ENCODE assay signal across 24 cellular contexts in the genomic region with DNA sequence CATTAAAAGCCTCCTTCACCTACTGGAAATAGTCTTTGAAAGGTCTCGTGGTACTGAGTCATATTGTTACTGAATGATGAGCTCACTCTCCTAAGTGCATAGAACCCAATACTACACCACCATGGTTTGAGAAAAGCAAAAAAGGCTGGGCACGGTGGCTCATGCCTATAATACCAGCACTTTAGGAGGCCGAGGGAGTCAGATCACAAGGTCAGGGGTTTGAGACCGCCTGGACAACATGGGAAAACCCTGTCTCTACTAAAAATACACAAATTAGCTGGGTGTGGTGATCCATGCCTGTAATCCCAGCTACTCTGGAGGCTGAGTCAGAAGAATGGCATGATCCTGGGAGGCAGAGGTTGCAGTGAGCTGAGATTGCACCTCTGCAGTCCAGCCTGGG. TPM values are rescaled to one million over a fixed set of nuclear protein-coding genes. Genes with fewer than 3 reads are reported as not detected.
A peak's percentile ranks its signal among the peaks of the same experiment; 100 is the strongest.
DNase-seq lines count a peak whose midpoint lies in the region; ATAC-seq and TF ChIP-seq lines count a peak whose summit lies in the region.
"Had no signal": no experiment of that assay in that cellular context is flagged by ENCODE, and none has a peak within 500 bp of the region (broad histone marks: within the 10 kb centered on the region; RNA-seq: fewer than 3 reads in every experiment).

No MANE protein-coding gene starts in this region.

- H3K4me1 Mint-ChIP-seq in activated CD8-positive, alpha-beta memory T cell treated with anti-CD3 and anti-CD28 coated beads, Interleukin-2, amount 10 ng/mL, durations not matched to agents 7 days and 5 days: no peaks in the 10 kb centered on the region
- H3K4me1 Mint-ChIP-seq in progenitor cell of endocrine pancreas (ENCODE audit: low read depth): no peaks in the 10 kb centered on the region
- no peaks in the 10 kb centered on the region for H3K4me1 Mint-ChIP-seq in activated CD8-positive, alpha-beta T cell treated with anti-CD3 and anti-CD28 coated beads, Interleukin-2, amount 10 ng/mL, durations not matched to agents 7 days and 5 days (ENCODE audit: low read depth)
- H3K4me1 Mint-ChIP-seq: activated CD4-positive, alpha-beta T cell treated with anti-CD3 and anti-CD28 coated beads, Interleukin-2, amount 10 ng/mL, durations not matched to agents 24 days and 14 days; CD14-positive monocyte; naive thymus-derived CD4-positive, alpha-beta T cell had no signal

- H3K4me3 Mint-ChIP-seq in activated CD8-positive, alpha-beta memory T cell treated with anti-CD3 and anti-CD28 coated beads, Interleukin-2, amount 10 ng/mL, durations not matched to agents 7 days and 5 days: no peak overlapping the region
- H3K4me3 Mint-ChIP-seq in progenitor cell of endocrine pancreas (ENCODE audit: low read depth): no peak overlapping the region
- no peak overlapping the region for H3K4me3 Mint-ChIP-seq in activated CD8-positive, alpha-beta T cell treated with anti-CD3 and anti-CD28 coated beads, Interleukin-2, amount 10 ng/mL, durations not matched to agents 7 days and 5 days
- H3K4me3 Mint-ChIP-seq: activated CD4-positive, alpha-beta T cell treated with anti-CD3 and anti-CD28 coated beads, Interleukin-2, amount 10 ng/mL, durations not matched to agents 24 days and 14 days; activated naive CD8-positive, alpha-beta T cell; CD14-positive monocyte; dendritic cell treated with granulocyte-macrophage colony-stimulating factor and Interleukin-4, amounts not matched to agents 40 ng/mL and 50 ng/mL, for 4 days; naive thymus-derived CD4-positive, alpha-beta T cell had no signal

- ATAC-seq in activated CD8-positive, alpha-beta memory T cell treated with anti-CD3 and anti-CD28 coated beads, Interleukin-2, amount 10 ng/mL, durations not matched to agents 7 days and 5 days: no peak
- ATAC-seq in activated CD8-positive, alpha-beta T cell treated with anti-CD3 and anti-CD28 coated beads, Interleukin-2, amount 10 ng/mL, durations not matched to agents 7 days and 5 days: no peak
- ATAC-seq: HepG2; naive thymus-derived CD4-positive, alpha-beta T cell had no signal

- dilution Hi-C loops in mammary epithelial cell (cut with HindIII; ENCODE audit: low sequenced_read_pairs): no loop called here

- H3K4me3 ChIP-seq in mammary epithelial cell (replicated peaks in 1 of 3; ENCODE audit: insufficient read depth in 1 of 3, low read depth in 2 of 3, low read length in 3 of 3) (no peak overlapping the region), retinal pigment epithelial cell (ENCODE audit: low read length) (no peak overlapping the region)
- H3K4me3 ChIP-seq: lung had no signal

- DNase-seq in EL (peak; percentile 3), LoVo (ENCODE audit: low spot score) (peak; percentile 12), mammary epithelial cell (peak; percentile 5), retinal pigment epithelial cell (ENCODE audit: low read depth) (peak; percentile 6), progenitor cell of endocrine pancreas (ENCODE audit: low spot score, unreplicated experiment) (no peak)
- no peak for DNase-seq in activated CD8-positive, alpha-beta memory T cell treated with anti-CD3 and anti-CD28 coated beads, Interleukin-2, amount 10 ng/mL, durations not matched to agents 7 days and 5 days
- no peak for DNase-seq in activated CD8-positive, alpha-beta T cell treated with anti-CD3 and anti-CD28 coated beads, Interleukin-2, amount 10 ng/mL, durations not matched to agents 7 days and 5 days
- DNase-seq: activated CD4-positive, alpha-beta T cell treated with anti-CD3 and anti-CD28 coated beads, Interleukin-2, amount 10 ng/mL, durations not matched to agents 24 days and 14 days; brain microvascular endothelial cell; erythroblast; glutamatergic neuron; naive thymus-derived CD4-positive, alpha-beta T cell; NCI-H2029 treated with DMSO at 0.1 percent for 48 hours; NCI-H524; small intestine; stimulated activated CD4-positive, alpha-beta T cell treated with anti-CD3 and anti-CD28 coated beads, Interleukin-4, amount 100 ng/mL, for 4 hours; stimulated activated CD8-positive, alpha-beta memory T cell treated with anti-CD3 and anti-CD28 coated beads, Interleukin-4, amount 100 ng/mL, for 48 hours had no signal

- no peaks in the 10 kb centered on the region for H3K79me2 ChIP-seq in mammary epithelial cell (ENCODE audit: insufficient read depth, low read length)

- in situ Hi-C loops in mammary epithelial cell (cut with MboI; ENCODE audit: low sequenced_read_pairs in 2 of 2): no loop called here

- H3K27ac Mint-ChIP-seq in activated CD8-positive, alpha-beta memory T cell treated with anti-CD3 and anti-CD28 coated beads, Interleukin-2, amount 10 ng/mL, durations not matched to agents 7 days and 5 days: no peak overlapping the region
- no peak overlapping the region for H3K27ac Mint-ChIP-seq in progenitor cell of endocrine pancreas
- H3K27ac Mint-ChIP-seq in activated CD8-positive, alpha-beta T cell treated with anti-CD3 and anti-CD28 coated beads, Interleukin-2, amount 10 ng/mL, durations not matched to agents 7 days and 5 days: no peak overlapping the region
- H3K27ac Mint-ChIP-seq: activated CD4-positive, alpha-beta T cell treated with anti-CD3 and anti-CD28 coated beads, Interleukin-2, amount 10 ng/mL, durations not matched to agents 24 days and 14 days; activated naive CD8-positive, alpha-beta T cell; CD14-positive monocyte; dendritic cell treated with granulocyte-macrophage colony-stimulating factor and Interleukin-4, amounts not matched to agents 40 ng/mL and 50 ng/mL, for 4 days; naive thymus-derived CD4-positive, alpha-beta T cell had no signal

- H3K27ac ChIP-seq in mammary epithelial cell (ENCODE audit: insufficient read depth, low read depth, low read length): no peak overlapping the region
- H3K27ac ChIP-seq: brain microvascular endothelial cell had no signal

- H4K20me1 ChIP-seq in mammary epithelial cell (ENCODE audit: insufficient read depth, low read length): no peaks in the 10 kb centered on the region

- H3K4me1 ChIP-seq in mammary epithelial cell (ENCODE audit: insufficient read depth, low read length): no peaks in the 10 kb centered on the region

- no peaks in the 10 kb centered on the region for H3K27me3 Mint-ChIP-seq in activated CD8-positive, alpha-beta memory T cell treated with anti-CD3 and anti-CD28 coated beads, Interleukin-2, amount 10 ng/mL, durations not matched to agents 7 days and 5 days
- no peaks in the 10 kb centered on the region for H3K27me3 Mint-ChIP-seq in progenitor cell of endocrine pancreas
- peaks cover 3% of the 10 kb centered on the region for H3K27me3 Mint-ChIP-seq in activated CD8-positive, alpha-beta T cell treated with anti-CD3 and anti-CD28 coated beads, Interleukin-2, amount 10 ng/mL, durations not matched to agents 7 days and 5 days (ENCODE audit: low read depth)
- H3K27me3 Mint-ChIP-seq: activated CD4-positive, alpha-beta T cell treated with anti-CD3 and anti-CD28 coated beads, Interleukin-2, amount 10 ng/mL, durations not matched to agents 24 days and 14 days; dendritic cell treated with granulocyte-macrophage colony-stimulating factor and Interleukin-4, amounts not matched to agents 40 ng/mL and 50 ng/mL, for 4 days had no signal

- H2AFZ ChIP-seq in mammary epithelial cell (ENCODE audit: low read depth, low read length): no peak overlapping the region

- intact Hi-C loops in mammary epithelial cell (cut with micrococcal nuclease): no loop called here

- peaks cover 8% of the 10 kb centered on the region for H3K9me3 ChIP-seq in mammary epithelial cell (replicated peaks; ENCODE audit: insufficient read depth, low read length)

- H3K4me2 ChIP-seq in mammary epithelial cell (ENCODE audit: insufficient read depth, low read depth, low read length): no peak overlapping the region

- CTCF ChIA-PET in mammary epithelial cell (lab: Charles Lee; ENCODE audit: low non-redundant PET): no interaction called here
- CTCF ChIA-PET in activated CD8-positive, alpha-beta memory T cell treated with anti-CD3 and anti-CD28 coated beads, Interleukin-2, amount 10 ng/mL, durations not matched to agents 7 days and 5 days (lab: Charles Lee): no interaction called here
- CTCF ChIA-PET in activated CD8-positive, alpha-beta T cell treated with anti-CD3 and anti-CD28 coated beads, Interleukin-2, amount 10 ng/mL, durations not matched to agents 7 days and 5 days (lab: Charles Lee): no interaction called here

- POLR2A ChIA-PET in activated CD8-positive, alpha-beta T cell treated with anti-CD3 and anti-CD28 coated beads, Interleukin-2, amount 10 ng/mL, durations not matched to agents 7 days and 5 days (lab: Charles Lee): no interaction called here

- BruUV-seq in mammary epithelial cell (replicated peaks; lab: Mats Ljungman, UMichigan): no TSS peak

- no peak overlapping the region for H3K9ac ChIP-seq in mammary epithelial cell (ENCODE audit: insufficient read depth, low read length)

- no peaks in the 10 kb centered on the region for H3K36me3 Mint-ChIP-seq in activated CD8-positive, alpha-beta memory T cell treated with anti-CD3 and anti-CD28 coated beads, Interleukin-2, amount 10 ng/mL, durations not matched to agents 7 days and 5 days
- no peaks in the 10 kb centered on the region for H3K36me3 Mint-ChIP-seq in progenitor cell of endocrine pancreas (ENCODE audit: insufficient read depth)
- no peaks in the 10 kb centered on the region for H3K36me3 Mint-ChIP-seq in activated CD8-positive, alpha-beta T cell treated with anti-CD3 and anti-CD28 coated beads, Interleukin-2, amount 10 ng/mL, durations not matched to agents 7 days and 5 days (ENCODE audit: low read depth)
- H3K36me3 Mint-ChIP-seq: activated naive CD8-positive, alpha-beta T cell; CD14-positive monocyte; naive thymus-derived CD4-positive, alpha-beta T cell had no signal

- WGBS in mammary epithelial cell (ENCODE audit: low coverage, missing lambda C conversion rate): 44% methylated on average over 4 of the region's 4 CpGs

- H3K36me3 ChIP-seq in mammary epithelial cell (ENCODE audit: insufficient read depth, low read length): no peaks in the 10 kb centered on the region
- H3K36me3 ChIP-seq: brain microvascular endothelial cell had no signal

- no peaks in the 10 kb centered on the region for H3K9me3 Mint-ChIP-seq in activated CD8-positive, alpha-beta memory T cell treated with anti-CD3 and anti-CD28 coated beads, Interleukin-2, amount 10 ng/mL, durations not matched to agents 7 days and 5 days (ENCODE audit: low read depth)
- peaks cover 43% of the 10 kb centered on the region for H3K9me3 Mint-ChIP-seq in progenitor cell of endocrine pancreas (ENCODE audit: low read depth)
- no peaks in the 10 kb centered on the region for H3K9me3 Mint-ChIP-seq in activated CD8-positive, alpha-beta T cell treated with anti-CD3 and anti-CD28 coated beads, Interleukin-2, amount 10 ng/mL, durations not matched to agents 7 days and 5 days (ENCODE audit: insufficient read depth)
- H3K9me3 Mint-ChIP-seq: dendritic cell treated with granulocyte-macrophage colony-stimulating factor and Interleukin-4, amounts not matched to agents 40 ng/mL and 50 ng/mL, for 4 days had no signal

- TF ChIP-seq CTCF in mammary epithelial cell (conservative IDR thresholded peaks at IDR 0.05 in 1 of 2, IDR thresholded peaks at IDR 0.05 in 1 of 2; ENCODE audit: extremely low read depth in 1 of 2, insufficient read depth in 1 of 2, low read depth in 1 of 2, low read length in 2 of 2): no peak
- TF ChIP-seq CTCF in retinal pigment epithelial cell (conservative IDR thresholded peaks at IDR 0.05; ENCODE audit: low read depth, low read length): no peak
- TF ChIP-seq CTCF in progenitor cell of endocrine pancreas (IDR thresholded peaks at IDR 0.05; ENCODE audit: unreplicated experiment): no peak

- no peaks in the 10 kb centered on the region for H3K27me3 ChIP-seq in mammary epithelial cell (ENCODE audit: insufficient read depth, low read length)
- H3K27me3 ChIP-seq: brain microvascular endothelial cell had no signal

RNA-seq across cellular contexts. Expression of gene HNRNPCL1, which starts 3.3 kb away (rescaled TPM):
- not detected for total RNA-seq in mammary epithelial cell
- polyA plus RNA-seq in mammary epithelial cell: not detected
- polyA minus RNA-seq in mammary epithelial cell: not detected
- total RNA-seq in activated CD8-positive, alpha-beta memory T cell treated with anti-CD3 and anti-CD28 coated beads, Interleukin-2, amount 10 ng/mL, durations not matched to agents 7 days and 5 days: not detected
- total RNA-seq in progenitor cell of endocrine pancreas: not detected in 2 replicates
- total RNA-seq in activated CD8-positive, alpha-beta T cell treated with anti-CD3 and anti-CD28 coated beads, Interleukin-2, amount 10 ng/mL, durations not matched to agents 7 days and 5 days: not detected
- total RNA-seq: activated CD4-positive, alpha-beta T cell treated with anti-CD3 and anti-CD28 coated beads, Interleukin-2, amount 10 ng/mL, durations not matched to agents 24 days and 14 days; HepG2; lung; naive thymus-derived CD4-positive, alpha-beta T cell; OCI-LY7; temporal lobe had no signal
- polyA plus RNA-seq: CD14-positive monocyte; HepG2; lung; naive thymus-derived CD4-positive, alpha-beta T cell; small intestine had no signal

RNA-seq across cellular contexts. Expression of gene PRAMEF2, which starts 5.1 kb away (rescaled TPM):
- under 1 TPM in 1 of 2 donors, not detected in 1; under 0.01 TPM for total RNA-seq in mammary epithelial cell
- polyA plus RNA-seq in mammary epithelial cell: not detected
- polyA minus RNA-seq in mammary epithelial cell: not detected
- total RNA-seq in activated CD8-positive, alpha-beta memory T cell treated with anti-CD3 and anti-CD28 coated beads, Interleukin-2, amount 10 ng/mL, durations not matched to agents 7 days and 5 days: not detected
- total RNA-seq in progenitor cell of endocrine pancreas: not detected in 2 replicates
- not detected for total RNA-seq in activated CD8-positive, alpha-beta T cell treated with anti-CD3 and anti-CD28 coated beads, Interleukin-2, amount 10 ng/mL, durations not matched to agents 7 days and 5 days
- total RNA-seq: activated CD4-positive, alpha-beta T cell treated with anti-CD3 and anti-CD28 coated beads, Interleukin-2, amount 10 ng/mL, durations not matched to agents 24 days and 14 days; HepG2; lung; naive thymus-derived CD4-positive, alpha-beta T cell; OCI-LY7; temporal lobe had no signal
- polyA plus RNA-seq: CD14-positive monocyte; HepG2; lung; naive thymus-derived CD4-positive, alpha-beta T cell; small intestine had no signal

RNA-seq across cellular contexts. Expression of gene PRAMEF11, which starts 20.6 kb away (rescaled TPM):
- not detected for total RNA-seq in mammary epithelial cell
- not detected for polyA plus RNA-seq in mammary epithelial cell
- not detected for polyA minus RNA-seq in mammary epithelial cell
- not detected for total RNA-seq in activated CD8-positive, alpha-beta memory T cell treated with anti-CD3 and anti-CD28 coated beads, Interleukin-2, amount 10 ng/mL, durations not matched to agents 7 days and 5 days
- not detected in 2 replicates for total RNA-seq in progenitor cell of endocrine pancreas
- not detected for total RNA-seq in activated CD8-positive, alpha-beta T cell treated with anti-CD3 and anti-CD28 coated beads, Interleukin-2, amount 10 ng/mL, durations not matched to agents 7 days and 5 days
- total RNA-seq: activated CD4-positive, alpha-beta T cell treated with anti-CD3 and anti-CD28 coated beads, Interleukin-2, amount 10 ng/mL, durations not matched to agents 24 days and 14 days; HepG2; lung; naive thymus-derived CD4-positive, alpha-beta T cell; OCI-LY7; temporal lobe had no signal
- polyA plus RNA-seq: CD14-positive monocyte; HepG2; lung; naive thymus-derived CD4-positive, alpha-beta T cell; small intestine had no signal

RNA-seq across cellular contexts. Expression of gene PRAMEF4, which starts 34.2 kb away (rescaled TPM):
- total RNA-seq in mammary epithelial cell (not detected), progenitor cell of endocrine pancreas (not detected in 2 replicates)
- not detected for polyA plus RNA-seq in mammary epithelial cell
- not detected for polyA minus RNA-seq in mammary epithelial cell
- total RNA-seq in activated CD8-positive, alpha-beta memory T cell treated with anti-CD3 and anti-CD28 coated beads, Interleukin-2, amount 10 ng/mL, durations not matched to agents 7 days and 5 days: not detected
- total RNA-seq in activated CD8-positive, alpha-beta T cell treated with anti-CD3 and anti-CD28 coated beads, Interleukin-2, amount 10 ng/mL, durations not matched to agents 7 days and 5 days: not detected
- total RNA-seq: activated CD4-positive, alpha-beta T cell treated with anti-CD3 and anti-CD28 coated beads, Interleukin-2, amount 10 ng/mL, durations not matched to agents 24 days and 14 days; HepG2; lung; naive thymus-derived CD4-positive, alpha-beta T cell; OCI-LY7; temporal lobe had no signal
- polyA plus RNA-seq: CD14-positive monocyte; HepG2; lung; naive thymus-derived CD4-positive, alpha-beta T cell; small intestine had no signal

RNA-seq across cellular contexts. Expression of gene PRAMEF10, which starts 46.3 kb away (rescaled TPM):
- total RNA-seq in mammary epithelial cell (not detected), progenitor cell of endocrine pancreas (not detected in 2 replicates)
- polyA plus RNA-seq in mammary epithelial cell: not detected
- not detected for polyA minus RNA-seq in mammary epithelial cell
- total RNA-seq in activated CD8-positive, alpha-beta memory T cell treated with anti-CD3 and anti-CD28 coated beads, Interleukin-2, amount 10 ng/mL, durations not matched to agents 7 days and 5 days: not detected
- total RNA-seq in activated CD8-positive, alpha-beta T cell treated with anti-CD3 and anti-CD28 coated beads, Interleukin-2, amount 10 ng/mL, durations not matched to agents 7 days and 5 days: not detected
- total RNA-seq: activated CD4-positive, alpha-beta T cell treated with anti-CD3 and anti-CD28 coated beads, Interleukin-2, amount 10 ng/mL, durations not matched to agents 24 days and 14 days; HepG2; lung; naive thymus-derived CD4-positive, alpha-beta T cell; OCI-LY7; temporal lobe had no signal
- polyA plus RNA-seq: CD14-positive monocyte; HepG2; lung; naive thymus-derived CD4-positive, alpha-beta T cell; small intestine had no signal

Comparison
In these comparisons a context has a peak if more than half of its experiments do, and no peak if none do; other contexts are left out.
1. DNase-seq: peak in EL (single experiment), LoVo (single experiment), mammary epithelial cell (single experiment) and retinal pigment epithelial cell (single experiment); none in activated CD8-positive, alpha-beta memory T cell treated with anti-CD3 and anti-CD28 coated beads, Interleukin-2, amount 10 ng/mL, durations not matched to agents 7 days and 5 days (single experiment), progenitor cell of endocrine pancreas (single experiment) and activated CD8-positive, alpha-beta T cell treated with anti-CD3 and anti-CD28 coated beads, Interleukin-2, amount 10 ng/mL, durations not matched to agents 7 days and 5 days (single experiment).